In the genomic region with DNA sequence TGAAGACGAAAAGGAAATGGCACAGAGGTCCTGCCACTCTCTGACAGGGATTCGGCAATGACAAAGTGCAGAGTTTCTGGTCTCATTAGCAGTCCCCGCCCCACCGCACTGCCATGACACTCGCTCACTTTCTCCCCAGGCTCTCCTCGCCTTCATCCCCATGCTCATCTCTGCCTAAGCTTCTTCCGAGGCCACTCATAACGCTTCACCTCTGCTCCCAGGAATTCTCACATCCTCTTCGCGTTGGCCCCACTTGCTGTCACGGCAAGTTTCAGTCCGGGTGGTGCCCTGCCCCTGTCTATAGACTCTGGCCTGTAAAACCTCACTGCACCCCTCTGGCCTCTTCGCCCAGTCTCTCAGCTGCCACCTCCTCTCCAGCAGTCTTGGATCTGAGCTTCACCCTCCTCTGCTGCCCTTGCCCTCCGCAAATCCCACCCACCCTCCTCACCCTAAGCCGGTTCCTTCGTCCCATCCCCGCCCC, we compare ENCODE assay signal across 8 cellular contexts. TPM values are rescaled to one million over a fixed set of nuclear protein-coding genes. Genes with fewer than 3 reads are reported as not detected.
A peak's percentile ranks its signal among the peaks of the same experiment; 100 is the strongest.
DNase-seq lines count a peak whose midpoint lies in the region; ATAC-seq and TF ChIP-seq lines count a peak whose summit lies in the region.

No MANE protein-coding gene starts in this region.

- no peaks in the 10 kb centered on the region for H3K9me3 Mint-ChIP-seq in Calu3 (ENCODE audit: low read depth, unreplicated experiment)
- no peaks in the 10 kb centered on the region for H3K9me3 Mint-ChIP-seq in stimulated activated memory B cell treated with anti-CD40 and anti-IgM and Interleukin-4, amounts not matched to agents 10 μg/mL and 1 μg/mL and 100 μg/mL, for 72 hours

- intact Hi-C loops in Calu3 (cut with micrococcal nuclease; ENCODE audit: unreplicated experiment) = no loop called here

- ATAC-seq in HG03432 (IDR thresholded peaks at IDR 0.05; ENCODE audit: unreplicated experiment) (peak; percentile 15), GM19328 (IDR thresholded peaks at IDR 0.05; ENCODE audit: unreplicated experiment) (no peak), HG02885 (IDR thresholded peaks at IDR 0.05; ENCODE audit: poor library complexity, unreplicated experiment) (no peak)
- peak; percentile 62 for ATAC-seq in stimulated activated memory B cell treated with anti-CD40 and anti-IgM and Interleukin-4, amounts not matched to agents 10 μg/mL and 1 μg/mL and 100 μg/mL, for 72 hours

- no peaks in the 10 kb centered on the region for H3K27me3 Mint-ChIP-seq in Calu3 (ENCODE audit: unreplicated experiment)
- no peaks in the 10 kb centered on the region for H3K27me3 Mint-ChIP-seq in stimulated activated memory B cell treated with anti-CD40 and anti-IgM and Interleukin-4, amounts not matched to agents 10 μg/mL and 1 μg/mL and 100 μg/mL, for 72 hours

- DNase-seq in Calu3 (peak; percentile 20), dermis blood vessel endothelial cell (peak; percentile 33), lung microvascular endothelial cell (ENCODE audit: low read depth in 2 of 2) (peak; percentile 19 to 25)
- peak; percentile 19 for DNase-seq in activated CD4-positive, alpha-beta T cell treated with anti-CD3 and anti-CD28 coated beads for 1 hour

- H3K4me3 Mint-ChIP-seq in Calu3 (ENCODE audit: low read depth, unreplicated experiment) = peak overlapping the region; percentile 73
- H3K4me3 Mint-ChIP-seq in stimulated activated memory B cell treated with anti-CD40 and anti-IgM and Interleukin-4, amounts not matched to agents 10 μg/mL and 1 μg/mL and 100 μg/mL, for 72 hours = peak overlapping the region; percentile 93

- TF ChIP-seq CTCF in Calu3 (IDR thresholded peaks at IDR 0.05; ENCODE audit: unreplicated experiment) = no peak

- BruUV-seq in Calu3 (replicated peaks; lab: Mats Ljungman, UMichigan) = no TSS peak

- H3K27ac Mint-ChIP-seq in Calu3 (ENCODE audit: unreplicated experiment) = peak overlapping the region; percentile 8
- H3K27ac Mint-ChIP-seq in stimulated activated memory B cell treated with anti-CD40 and anti-IgM and Interleukin-4, amounts not matched to agents 10 μg/mL and 1 μg/mL and 100 μg/mL, for 72 hours = peak overlapping the region; percentile 81

- CTCF ChIA-PET in Calu3 (lab: Charles Lee) = interaction anchor here (0.6 kb wide), 1 partner anchor 273 kb away, joined by 5 read pairs; no protein-coding TSS in a partner anchor

- H3K36me3 Mint-ChIP-seq in Calu3 (ENCODE audit: insufficient read depth, unreplicated experiment) = peaks cover 25% of the 10 kb centered on the region
- peaks cover 18% of the 10 kb centered on the region for H3K36me3 Mint-ChIP-seq in stimulated activated memory B cell treated with anti-CD40 and anti-IgM and Interleukin-4, amounts not matched to agents 10 μg/mL and 1 μg/mL and 100 μg/mL, for 72 hours

- H3K4me1 Mint-ChIP-seq in Calu3 (ENCODE audit: low read depth, unreplicated experiment) = peaks cover 10% of the 10 kb centered on the region
- peaks cover 50% of the 10 kb centered on the region for H3K4me1 Mint-ChIP-seq in stimulated activated memory B cell treated with anti-CD40 and anti-IgM and Interleukin-4, amounts not matched to agents 10 μg/mL and 1 μg/mL and 100 μg/mL, for 72 hours

RNA-seq across cellular contexts. Expression of a gene that starts 0.7 kb away (rescaled TPM):
- total RNA-seq in Calu3 (2022) (22.9 and 32.2 TPM in 2 replicates), dermis blood vessel endothelial cell (8.8 and 15.3 TPM in 2 replicates), lung microvascular endothelial cell (5.2 and 6.7 TPM in 2 replicates)

RNA-seq across cellular contexts. Expression of a gene that starts 13.6 kb away (rescaled TPM):
- total RNA-seq in Calu3 (2022) (37.4 and 37.6 TPM in 2 replicates), dermis blood vessel endothelial cell (73.2 and 110 TPM in 2 replicates), lung microvascular endothelial cell (34.0 and 51.8 TPM in 2 replicates)

RNA-seq across cellular contexts. Expression of a gene that starts 55.0 kb away (rescaled TPM):
- total RNA-seq in Calu3 (2022) (39.4 and 44.6 TPM in 2 replicates), dermis blood vessel endothelial cell (82.4 and 154 TPM in 2 replicates), lung microvascular endothelial cell (30.9 and 77.0 TPM in 2 replicates)

Comparison
In these comparisons a context has a peak if more than half of its experiments do, and no peak if none do; other contexts are left out.
1. ATAC-seq: peak in HG03432 (single experiment) and stimulated activated memory B cell treated with anti-CD40 and anti-IgM and Interleukin-4, amounts not matched to agents 10 μg/mL and 1 μg/mL and 100 μg/mL, for 72 hours (single experiment); none in GM19328 (single experiment) and HG02885 (single experiment).
2. Peak in every context shown above with its lines, with median percentiles within 50 percentile points of each other: DNase-seq.